20 cellular contexts compared by ENCODE assay signal in the genomic region with DNA sequence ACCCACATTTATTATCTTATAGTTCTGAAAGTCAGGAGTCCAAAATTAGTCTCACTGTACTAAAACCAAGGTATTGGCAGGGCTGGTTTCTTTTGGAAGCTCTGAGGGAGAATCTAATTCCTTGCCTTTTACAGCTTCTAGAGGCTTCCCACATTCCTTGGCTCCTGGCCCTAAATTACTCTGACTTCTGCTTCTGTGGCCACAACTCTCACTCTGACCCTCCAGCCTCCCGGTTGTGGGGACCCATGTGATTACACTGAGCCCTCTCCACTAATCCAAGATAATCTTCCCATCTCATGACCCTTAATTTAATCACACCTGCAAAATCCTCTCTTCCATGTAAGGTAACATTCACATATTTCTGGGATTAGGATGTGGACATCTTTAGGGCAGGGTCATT.
A peak's percentile ranks its signal among the peaks of the same experiment; 100 is the strongest.
DNase-seq lines count a peak whose midpoint lies in the region; ATAC-seq and TF ChIP-seq lines count a peak whose summit lies in the region.
"Had no signal": no experiment of that assay in that cellular context is flagged by ENCODE, and none has a peak within 500 bp of the region (broad histone marks: within the 10 kb centered on the region; RNA-seq: fewer than 3 reads in every experiment).

No MANE protein-coding gene starts in this region.

- no peaks in the 10 kb centered on the region for H3K27me3 ChIP-seq in WERI-Rb-1 (ENCODE audit: insufficient read depth, low read depth, severe bottlenecking)
- H3K27me3 ChIP-seq in tibial artery: no peaks in the 10 kb centered on the region
- H3K27me3 ChIP-seq: BLaER1 treated with 17β-estradiol and CSF1 and Interleukin-3, amounts not matched to agents 10 nM and 100 nM; SJCRH30 had no signal

- peaks cover 0 to 53% (median 16%) of the 10 kb centered on the region in 4 donors for H3K4me1 ChIP-seq in tibial artery
- H3K4me1 ChIP-seq: Caco-2 had no signal

- H3K9me3 ChIP-seq in WERI-Rb-1 (ENCODE audit: severe bottlenecking) (no peaks in the 10 kb centered on the region), tibial artery (no peaks in the 10 kb centered on the region)
- H3K9me3 ChIP-seq: Caco-2, SJCRH30 had no signal

- H3K27me3 Mint-ChIP-seq in progenitor cell of endocrine pancreas: no peaks in the 10 kb centered on the region

- no peak overlapping the region for H3K27ac ChIP-seq in WERI-Rb-1
- peak overlapping the region; percentile 45 to 51 for H3K27ac ChIP-seq in tibial artery
- H3K27ac ChIP-seq: 22Rv1, HL-60, SJCRH30 had no signal

- peak; percentile 38 for ATAC-seq in Right ventricle myocardium superior (ENCODE audit: poor library complexity)
- ATAC-seq in HG02840 (IDR thresholded peaks at IDR 0.05; ENCODE audit: low FRiP score, unreplicated experiment): no peak
- ATAC-seq: Panc1 had no signal

- DNase-seq in Right ventricle myocardium superior (no peak), cardiac septum (ENCODE audit: low spot score) (no peak), WERI-Rb-1 (peak; percentile 59), progenitor cell of endocrine pancreas (ENCODE audit: low spot score, unreplicated experiment) (no peak), tibial artery (no peak), GM19240 (ENCODE audit: insufficient read length, low spot score) (no peak)
- DNase-seq in activated effector memory CD4-positive, alpha-beta T cell treated with Interleukin-2 at 50 U/mL for 16 hours: no peak
- DNase-seq: ACHN; Caco-2; CD4-positive, alpha-beta memory T cell; KG1; NCI-H1092 treated with DMSO at 0.1 percent for 48 hours; NCI-H1436 treated with DMSO at 0.1 percent for 48 hours; NCI-H1930 had no signal

- H3K36me3 Mint-ChIP-seq in progenitor cell of endocrine pancreas (ENCODE audit: insufficient read depth): no peaks in the 10 kb centered on the region
- H3K36me3 Mint-ChIP-seq: CD4-positive, alpha-beta memory T cell had no signal

- no peak overlapping the region for H3K4me3 Mint-ChIP-seq in progenitor cell of endocrine pancreas (ENCODE audit: low read depth)
- H3K4me3 Mint-ChIP-seq: CD4-positive, alpha-beta memory T cell had no signal

- H3K36me3 ChIP-seq in WERI-Rb-1 (peaks cover 3% of the 10 kb centered on the region; the same call in 1 of the 2 replicates), tibial artery (no peaks in the 10 kb centered on the region)
- H3K36me3 ChIP-seq: BLaER1 treated with 17β-estradiol and CSF1 and Interleukin-3, amounts not matched to agents 10 nM and 100 nM; SJCRH30 had no signal

- TF ChIP-seq CTCF in WERI-Rb-1 (IDR thresholded peaks at IDR 0.05; ENCODE audit: low read depth, low read length) (no peak), progenitor cell of endocrine pancreas (IDR thresholded peaks at IDR 0.05; ENCODE audit: unreplicated experiment) (no peak), tibial artery (IDR thresholded peaks at IDR 0.05) (no peak)

- peak overlapping the region; percentile 49 for H3K27ac Mint-ChIP-seq in progenitor cell of endocrine pancreas
- H3K27ac Mint-ChIP-seq: CD4-positive, alpha-beta memory T cell had no signal

- intact Hi-C loops in Right ventricle myocardium superior (cut with DNase I) (no loop called here), cardiac septum (cut with DNase I) (no loop called here), tibial artery (cut with DNase I; ENCODE audit: low total_unique reads) (no loop called here)

- H3K4me1 Mint-ChIP-seq in progenitor cell of endocrine pancreas (ENCODE audit: low read depth): peaks cover 23% of the 10 kb centered on the region
- H3K4me1 Mint-ChIP-seq: CD4-positive, alpha-beta memory T cell had no signal

- H3K4me3 ChIP-seq in WERI-Rb-1 (ENCODE audit: low read depth, low read length) (no peak overlapping the region), tibial artery (no peak overlapping the region)
- H3K4me3 ChIP-seq: BLaER1 treated with 17β-estradiol and CSF1 and Interleukin-3, amounts not matched to agents 10 nM and 100 nM; SJCRH30 had no signal

- no peaks in the 10 kb centered on the region for H3K9me3 Mint-ChIP-seq in progenitor cell of endocrine pancreas (ENCODE audit: low read depth)
- H3K9me3 Mint-ChIP-seq: CD4-positive, alpha-beta memory T cell had no signal
